Comparison of ENCODE assay signal across 8 cellular contexts in genomic region chr11:112280268-112281126, GRCh38. TPM values are rescaled to one million over a fixed set of nuclear protein-coding genes. Genes with fewer than 3 reads are reported as not detected.
DNase-seq lines count a peak whose midpoint lies in the region; ATAC-seq and TF ChIP-seq lines count a peak whose summit lies in the region.

No MANE protein-coding gene starts in this region.

- H3K27me3 ChIP-seq in gastrocnemius medialis: no peaks in the 10 kb centered on the region

- no peak for TF ChIP-seq POLR2A in gastrocnemius medialis (IDR thresholded peaks at IDR 0.05)

- H3K36me3 ChIP-seq in gastrocnemius medialis: no peaks in the 10 kb centered on the region

- TF ChIP-seq CTCF in astrocyte of the spinal cord (IDR thresholded peaks at IDR 0.05; ENCODE audit: low read depth, low read length): peak; percentile 74
- TF ChIP-seq CTCF in gastrocnemius medialis (IDR thresholded peaks at IDR 0.05 in 4 of 5, conservative IDR thresholded peaks at IDR 0.05 in 1 of 5): peak; percentile 48 to 73 (median 66)

- intact Hi-C loops in gastrocnemius medialis (cut with DNase I; ENCODE audit: low total_unique reads): loop anchor here (1.0 to 10.0 kb wide), 3 partner anchors 61 to 1034 kb away; partner anchors contain the start of gene TTC12

- peak overlapping the region in 1 of 4 donors; percentile 29 for H3K27ac ChIP-seq in gastrocnemius medialis

- in situ Hi-C loops in astrocyte of the spinal cord (cut with HindIII; ENCODE audit: low sequenced_read_pairs) (no loop called here), gastrocnemius medialis (cut with MboI; ENCODE audit: low sequenced_read_pairs in 4 of 4) (loop anchor here (10.0 to 25.0 kb wide), 3 partner anchors 274 to 1007 kb away; no protein-coding TSS in a partner anchor)

- H3K9me3 ChIP-seq in gastrocnemius medialis: no peaks in the 10 kb centered on the region

- DNase-seq in NCI-H1694 treated with DMSO at 0.1 percent for 48 hours (lab: John Stamatoyannopoulos, UW) (peak; percentile 51), T1000 (lab: John Stamatoyannopoulos, UW) (peak; percentile 30), astrocyte of the spinal cord (ENCODE audit: low read depth, low spot score) (peak; percentile 82), iPS DF 4.7 (ENCODE audit: extremely low read depth, low spot score) (peak; percentile 58), gastrocnemius medialis (peak; percentile 35 to 59)

- ATAC-seq in HG02763 (IDR thresholded peaks at IDR 0.05; ENCODE audit: unreplicated experiment) (peak; percentile 55), gastrocnemius medialis (peak; percentile 84 to 96), GM19463 (IDR thresholded peaks at IDR 0.05; ENCODE audit: unreplicated experiment) (no peak)

- H3K4me3 ChIP-seq in GM08714 (ENCODE audit: low read length): peak overlapping the region; percentile 45; the same call in 1 of the 2 replicates
- H3K4me3 ChIP-seq in astrocyte of the spinal cord (ENCODE audit: low read depth, low read length): peak overlapping the region; percentile 44
- H3K4me3 ChIP-seq in gastrocnemius medialis: peak overlapping the region; percentile 43 to 67 (median 60)

- peaks cover 0 to 4% of the 10 kb centered on the region in 2 donors for H3K4me1 ChIP-seq in gastrocnemius medialis

RNA-seq across cellular contexts. Expression of gene PLET1, which starts 19.8 kb away (rescaled TPM):
- not detected for total RNA-seq in gastrocnemius medialis

RNA-seq across cellular contexts. Expression of gene PTS, which starts 54.3 kb away (rescaled TPM):
- total RNA-seq in gastrocnemius medialis: 10 to 100 TPM; 23.4 to 81.5 (median 38.5) TPM

Comparison
In these comparisons a context has a peak if more than half of its experiments do, and no peak if none do; other contexts are left out.
1. DNase-seq: peak in every context shown above with its lines; median percentile 82 in astrocyte of the spinal cord; 58 in iPS DF 4.7; 51 in NCI-H1694 treated with DMSO at 0.1 percent for 48 hours; 47 in gastrocnemius medialis; 30 in T1000.